In genomic region chr2:80304522-80304878, GRCh38 we compare ENCODE assay signal across 10 cellular contexts. TPM values are rescaled to one million over a fixed set of nuclear protein-coding genes. Genes with fewer than 3 reads are reported as not detected.
DNase-seq lines count a peak whose midpoint lies in the region; TF ChIP-seq lines count a peak whose summit lies in the region.
"Had no signal": no experiment of that assay in that cellular context is flagged by ENCODE, and none has a peak within 500 bp of the region (broad histone marks: within the 10 kb centered on the region; RNA-seq: fewer than 3 reads in every experiment).

Gene LRRTM1, minus strand, starts transcription at chr2:80304752. Its CDS starts 933 bp downstream, at chr2:80303819.

- peak within 1 kb of the TSS; percentile 98 for H3K4me2 ChIP-seq in neural progenitor cell

- H3K4me1 ChIP-seq in BE2C (no peaks in the 10 kb centered on the region), neural progenitor cell (peaks cover 45% of the 10 kb centered on the region)

- H3K27me3 Mint-ChIP-seq in neural progenitor cell (ENCODE audit: insufficient read depth, low read depth) = peaks cover 26% of the 10 kb centered on the region

- H3K27ac ChIP-seq in neural progenitor cell = no peak within 1 kb of the TSS

- H3K79me2 ChIP-seq in neural progenitor cell (ENCODE audit: low read depth) = no peaks in the 10 kb centered on the region

- H3K9ac ChIP-seq in neural progenitor cell = no peak within 1 kb of the TSS

- DNase-seq in BE2C (peak; percentile 53), NCI-H345 (lab: John Stamatoyannopoulos, UW) (peak; percentile 68), fibroblast of pulmonary artery (ENCODE audit: low read depth) (no peak), neural progenitor cell (ENCODE audit: low spot score) (peak; percentile 70), KBM-7 (no peak), NOMO-1 (lab: John Stamatoyannopoulos, UW; ENCODE audit: unreplicated experiment in 2 of 2) (no peak), T1000 (lab: John Stamatoyannopoulos, UW) (no peak)
- no peak for DNase-seq in stimulated activated naive CD4-positive, alpha-beta T cell (lab: John Stamatoyannopoulos, UW)
- DNase-seq: activated T-cell treated with anti-CD3 and anti-CD28 coated beads, Interleukin-2, amount 50 U/mL, for 4 hours; DND-41 had no signal

- in situ Hi-C loops in KBM-7 (cut with MboI; ENCODE audit: low pct_unique_long_range_greater_than_20kb, low sequenced_read_pairs) = no loop called here

- no peak for TF ChIP-seq CTCF in BE2C (IDR thresholded peaks at IDR 0.05; ENCODE audit: low read depth, low read length)
- no peak for TF ChIP-seq CTCF in fibroblast of pulmonary artery (IDR thresholded peaks at IDR 0.05; ENCODE audit: low read length, missing control alignments)
- no peak for TF ChIP-seq CTCF in neural progenitor cell (IDR thresholded peaks at IDR 0.05)

- peak within 1 kb of the TSS; percentile 77 for H2AFZ ChIP-seq in neural progenitor cell (replicated peaks)

- H3K9me3 Mint-ChIP-seq in neural progenitor cell = peaks cover 2% of the 10 kb centered on the region

- H3K9me3 ChIP-seq in BE2C = no peaks in the 10 kb centered on the region
- no peaks in the 10 kb centered on the region for H3K9me3 ChIP-seq in neural progenitor cell (ENCODE audit: low read depth)

- H3K4me3 ChIP-seq in BE2C (ENCODE audit: low read depth, low read length) (peak within 1 kb of the TSS; percentile 73), fibroblast of pulmonary artery (replicated peaks; ENCODE audit: low read depth, low read length) (peak within 1 kb of the TSS; percentile 27), neural progenitor cell (peak within 1 kb of the TSS; percentile 71)

- H3K36me3 ChIP-seq in BE2C (no peaks in the 10 kb centered on the region), neural progenitor cell (no peaks in the 10 kb centered on the region)

- H3K4me1 Mint-ChIP-seq in neural progenitor cell = peaks cover 43% of the 10 kb centered on the region

- H3K27me3 ChIP-seq in BE2C (no peaks in the 10 kb centered on the region), neural progenitor cell (peaks cover 56% of the 10 kb centered on the region)

- peaks cover 13% of the 10 kb centered on the region for H4K20me1 ChIP-seq in neural progenitor cell (ENCODE audit: low read depth)

- no peak within 1 kb of the TSS for H3K27ac Mint-ChIP-seq in neural progenitor cell

- H3K36me3 Mint-ChIP-seq in neural progenitor cell = no peaks in the 10 kb centered on the region

- H3K4me3 Mint-ChIP-seq in neural progenitor cell = peak within 1 kb of the TSS; percentile 91
- H3K4me3 Mint-ChIP-seq: activated T-cell treated with anti-CD3 and anti-CD28 coated beads, Interleukin-2, amount 50 U/mL, for 4 hours had no signal

- H3F3A ChIP-seq in neural progenitor cell (ENCODE audit: low read depth) = peaks cover 30% of the 10 kb centered on the region

RNA-seq across cellular contexts. Expression of gene LRRTM1, which starts in this region (rescaled TPM):
- 16.2 TPM for polyA plus RNA-seq in BE2C (2012; ENCODE audit: insufficient read depth, insufficient read length, low read depth)
- total RNA-seq in neural progenitor cell (ENCODE audit: low replicate concordance) = 0.84 TPM in 1 of 2 replicates, not detected in the other
- total RNA-seq: activated T-cell treated with anti-CD3 and anti-CD28 coated beads, Interleukin-2, amount 50 U/mL, for 4 hours had no signal

Comparison
In these comparisons a context has a peak if more than half of its experiments do, and no peak if none do; other contexts are left out.
1. Peak in DNase-seq, H3K4me3 ChIP-seq and H3K4me2 ChIP-seq in neural progenitor cell; RNA of the gene not detected or under 1 TPM.
2. DNase-seq: peak in BE2C (single experiment) and NCI-H345 (single experiment); none in fibroblast of pulmonary artery (single experiment), KBM-7 (single experiment), stimulated activated naive CD4-positive, alpha-beta T cell (0 of 6), NOMO-1 (0 of 2) and T1000 (single experiment).
3. Peak in every context shown above with its lines, with median percentiles within 50 percentile points of each other: H3K4me3 ChIP-seq.